ENCODE assay signal across 16 cellular contexts in the genomic region with DNA sequence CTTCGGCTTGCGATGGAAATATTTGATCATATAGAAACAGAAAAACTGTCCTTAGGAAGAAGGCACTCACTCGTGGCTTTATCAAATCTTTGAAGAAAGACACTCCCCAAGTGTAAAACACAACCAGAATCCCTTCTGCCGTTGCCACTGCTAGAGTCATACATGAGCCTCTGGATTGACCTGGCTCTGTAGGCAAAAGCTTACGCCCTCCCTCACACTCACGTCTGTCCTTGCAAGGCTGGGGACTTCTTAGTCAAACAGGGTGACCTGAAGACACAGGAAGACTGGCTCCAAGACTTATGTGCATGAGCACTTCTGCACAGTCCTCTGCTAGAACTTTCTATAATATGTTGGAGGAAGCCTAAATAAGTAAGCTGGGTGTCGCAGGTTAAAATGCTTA.
"Had no signal": no experiment of that assay in that cellular context is flagged by ENCODE, and none has a peak within 500 bp of the region (broad histone marks: within the 10 kb centered on the region; RNA-seq: fewer than 3 reads in every experiment).

No MANE protein-coding gene starts in this region.

- H3K36me3 ChIP-seq: neutrophil, sigmoid colon, tibial nerve, uterus had no signal

- H3K4me1 ChIP-seq: parathyroid adenoma, tibial nerve, uterus had no signal

- H3K27me3 Mint-ChIP-seq: dendritic cell treated with granulocyte-macrophage colony-stimulating factor and Interleukin-4, amounts not matched to agents 40 ng/mL and 50 ng/mL, for 4 days; stimulated activated memory B cell treated with anti-CD40 and anti-IgM and Interleukin-4, amounts not matched to agents 10 μg/mL and 1 μg/mL and 100 μg/mL, for 72 hours had no signal

- H3K36me3 Mint-ChIP-seq: natural killer cell; stimulated activated memory B cell treated with anti-CD40 and anti-IgM and Interleukin-4, amounts not matched to agents 10 μg/mL and 1 μg/mL and 100 μg/mL, for 72 hours; WTC11 had no signal

- H3K4me1 Mint-ChIP-seq: natural killer cell; stimulated activated memory B cell treated with anti-CD40 and anti-IgM and Interleukin-4, amounts not matched to agents 10 μg/mL and 1 μg/mL and 100 μg/mL, for 72 hours; WTC11 had no signal

- H3K9me3 Mint-ChIP-seq: dendritic cell treated with granulocyte-macrophage colony-stimulating factor and Interleukin-4, amounts not matched to agents 40 ng/mL and 50 ng/mL, for 4 days; stimulated activated memory B cell treated with anti-CD40 and anti-IgM and Interleukin-4, amounts not matched to agents 10 μg/mL and 1 μg/mL and 100 μg/mL, for 72 hours; WTC11 had no signal

- H3K9me3 ChIP-seq: neutrophil, sigmoid colon, tibial nerve, uterus had no signal

- DNase-seq: activated gamma-delta T cell treated with Interleukin-2 at 50 U/mL for 16 hours; foreskin melanocyte; mesendoderm; natural killer cell; sigmoid colon; stimulated activated CD4-positive, alpha-beta T cell treated with anti-CD3 and anti-CD28 coated beads, Interleukin-2, amount 100 ng/mL, for 24 hours; substantia nigra; uterus had no signal

- ATAC-seq: natural killer cell; stimulated activated memory B cell treated with anti-CD40 and anti-IgM and Interleukin-4, amounts not matched to agents 10 μg/mL and 1 μg/mL and 100 μg/mL, for 72 hours; WTC11 had no signal

- H3K27ac ChIP-seq: epithelial cell of prostate, neutrophil, parathyroid adenoma, sigmoid colon, tibial nerve, uterus had no signal

- H3K4me3 Mint-ChIP-seq: dendritic cell treated with granulocyte-macrophage colony-stimulating factor and Interleukin-4, amounts not matched to agents 40 ng/mL and 50 ng/mL, for 4 days; natural killer cell; stimulated activated memory B cell treated with anti-CD40 and anti-IgM and Interleukin-4, amounts not matched to agents 10 μg/mL and 1 μg/mL and 100 μg/mL, for 72 hours; T-helper 1 cell treated with Interleukin-12 subunit alpha and Interleukin-12 subunit beta and Interleukin-4 antibody, amounts not matched to agents 30 μg/mL and 1 μg/mL, for 36 hours; WTC11 had no signal

- H3K27ac Mint-ChIP-seq: dendritic cell treated with granulocyte-macrophage colony-stimulating factor and Interleukin-4, amounts not matched to agents 40 ng/mL and 50 ng/mL, for 4 days; natural killer cell; stimulated activated memory B cell treated with anti-CD40 and anti-IgM and Interleukin-4, amounts not matched to agents 10 μg/mL and 1 μg/mL and 100 μg/mL, for 72 hours; T-helper 1 cell treated with Interleukin-12 subunit alpha and Interleukin-12 subunit beta and Interleukin-4 antibody, amounts not matched to agents 30 μg/mL and 1 μg/mL, for 36 hours; WTC11 had no signal

- H3K4me3 ChIP-seq: sigmoid colon, tibial nerve, uterus had no signal

- H3K27me3 ChIP-seq: neutrophil, sigmoid colon, tibial nerve, uterus had no signal
